13 cellular contexts compared by ENCODE assay signal in the genomic region with DNA sequence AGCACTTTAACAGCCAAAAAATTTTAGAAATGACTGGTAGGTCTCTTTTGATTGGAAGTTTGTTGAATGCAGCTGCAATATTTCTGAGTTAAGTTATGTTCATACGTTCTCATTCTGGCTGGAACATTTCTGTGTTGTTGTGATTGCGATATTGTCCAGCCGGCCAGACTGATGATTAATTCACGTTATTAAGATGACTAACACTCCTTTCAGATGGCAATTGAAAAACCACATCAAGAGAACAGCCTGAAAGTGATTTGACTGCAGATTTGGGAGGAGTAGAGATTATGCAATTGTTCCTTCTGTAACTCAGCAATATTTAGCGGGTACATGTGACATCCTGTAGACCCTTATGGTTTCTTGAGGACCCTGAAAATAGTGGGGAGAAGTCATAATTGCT.
DNase-seq lines count a peak whose midpoint lies in the region; ATAC-seq and TF ChIP-seq lines count a peak whose summit lies in the region.
"Had no signal": no experiment of that assay in that cellular context is flagged by ENCODE, and none has a peak within 500 bp of the region (broad histone marks: within the 10 kb centered on the region; RNA-seq: fewer than 3 reads in every experiment).

No MANE protein-coding gene starts in this region.

- H3K4me3 ChIP-seq in GM06990 (replicated peaks; ENCODE audit: low read depth, low read length): no peak overlapping the region
- H3K4me3 ChIP-seq in MG63: no peak overlapping the region
- H3K4me3 ChIP-seq in uterus: no peak overlapping the region

- intact Hi-C loops in uterus (cut with DNase I; ENCODE audit: low total_unique reads): no loop called here

- H3K27ac ChIP-seq in caudate nucleus (ENCODE audit: low read depth, low read length) (peak overlapping the region; percentile 41), uterus (no peak overlapping the region)
- H3K27ac ChIP-seq: neutrophil had no signal

- TF ChIP-seq CTCF in GM06990 (IDR thresholded peaks at IDR 0.05; ENCODE audit: insufficient read depth, low read length, poor library complexity, severe bottlenecking) (no peak), uterus (IDR thresholded peaks at IDR 0.05) (no peak), mesothelial cell of epicardium (IDR thresholded peaks at IDR 0.05; ENCODE audit: unreplicated experiment) (no peak)

- DNase-seq in GM06990 (ENCODE audit: extremely low read depth, insufficient read length) (peak; percentile 6), MG63 (peak; percentile 32), caudate nucleus (lab: John Stamatoyannopoulos, UW) (peak in 2 of 61 donors; percentile 12 to 20), renal cortical epithelial cell (ENCODE audit: low read depth) (peak; percentile 57), uterus (no peak), mesothelial cell of epicardium (ENCODE audit: low spot score in 2 of 2, unreplicated experiment in 2 of 2) (no peak), NCI-H446 treated with DMSO at 0.1 percent for 48 hours (lab: John Stamatoyannopoulos, UW) (no peak)
- DNase-seq: activated CD4-positive, alpha-beta T cell treated with anti-CD3 and anti-CD28 coated beads, Interleukin-2, amount 50 U/mL, for 1 hour; activated naive CD8-positive, alpha-beta T cell treated with anti-CD3 and anti-CD28 coated beads for 36 hours; NCI-H2081; SIG-M5 had no signal

- H3K9me3 ChIP-seq in MG63: no peaks in the 10 kb centered on the region
- no peaks in the 10 kb centered on the region for H3K9me3 ChIP-seq in uterus
- H3K9me3 ChIP-seq: neutrophil had no signal

- no peak for TF ChIP-seq POLR2A in uterus (IDR thresholded peaks at IDR 0.05)

- H3K27ac Mint-ChIP-seq in mesothelial cell of epicardium: no peak overlapping the region
- H3K27ac Mint-ChIP-seq: activated naive CD8-positive, alpha-beta T cell treated with anti-CD3 and anti-CD28 coated beads for 36 hours had no signal

- H3K36me3 Mint-ChIP-seq in mesothelial cell of epicardium: no peaks in the 10 kb centered on the region

- no peak overlapping the region for H3K4me3 Mint-ChIP-seq in mesothelial cell of epicardium
- H3K4me3 Mint-ChIP-seq: activated naive CD8-positive, alpha-beta T cell treated with anti-CD3 and anti-CD28 coated beads for 36 hours had no signal

- no peaks in the 10 kb centered on the region for H3K4me1 Mint-ChIP-seq in mesothelial cell of epicardium

- peaks cover 12% of the 10 kb centered on the region for H3K27me3 Mint-ChIP-seq in mesothelial cell of epicardium (ENCODE audit: low read depth)

- H3K36me3 ChIP-seq in GM06990 (ENCODE audit: control insufficient read depth, insufficient read depth, low read length) (no peaks in the 10 kb centered on the region), MG63 (no peaks in the 10 kb centered on the region), uterus (no peaks in the 10 kb centered on the region)
- H3K36me3 ChIP-seq: neutrophil had no signal

- ATAC-seq in GM21526 (IDR thresholded peaks at IDR 0.05; ENCODE audit: low FRiP score, unreplicated experiment): no peak

- H3K27me3 ChIP-seq in GM06990 (replicated peaks; ENCODE audit: control insufficient read depth, insufficient read depth, low read length) (no peaks in the 10 kb centered on the region; the same call in 1 of the 2 replicates), MG63 (no peaks in the 10 kb centered on the region), uterus (no peaks in the 10 kb centered on the region)
- H3K27me3 ChIP-seq: neutrophil had no signal

- no peaks in the 10 kb centered on the region for H3K9me3 Mint-ChIP-seq in mesothelial cell of epicardium
- H3K9me3 Mint-ChIP-seq: activated naive CD8-positive, alpha-beta T cell treated with anti-CD3 and anti-CD28 coated beads for 36 hours had no signal

- H3K4me1 ChIP-seq in uterus: no peaks in the 10 kb centered on the region

Comparison
In these comparisons a context has a peak if more than half of its experiments do, and no peak if none do; other contexts are left out.
1. DNase-seq: peak in GM06990 (single experiment), MG63 (single experiment) and renal cortical epithelial cell (single experiment); none in uterus (0 of 2), mesothelial cell of epicardium (0 of 2) and NCI-H446 treated with DMSO at 0.1 percent for 48 hours (single experiment).